In the genomic region with DNA sequence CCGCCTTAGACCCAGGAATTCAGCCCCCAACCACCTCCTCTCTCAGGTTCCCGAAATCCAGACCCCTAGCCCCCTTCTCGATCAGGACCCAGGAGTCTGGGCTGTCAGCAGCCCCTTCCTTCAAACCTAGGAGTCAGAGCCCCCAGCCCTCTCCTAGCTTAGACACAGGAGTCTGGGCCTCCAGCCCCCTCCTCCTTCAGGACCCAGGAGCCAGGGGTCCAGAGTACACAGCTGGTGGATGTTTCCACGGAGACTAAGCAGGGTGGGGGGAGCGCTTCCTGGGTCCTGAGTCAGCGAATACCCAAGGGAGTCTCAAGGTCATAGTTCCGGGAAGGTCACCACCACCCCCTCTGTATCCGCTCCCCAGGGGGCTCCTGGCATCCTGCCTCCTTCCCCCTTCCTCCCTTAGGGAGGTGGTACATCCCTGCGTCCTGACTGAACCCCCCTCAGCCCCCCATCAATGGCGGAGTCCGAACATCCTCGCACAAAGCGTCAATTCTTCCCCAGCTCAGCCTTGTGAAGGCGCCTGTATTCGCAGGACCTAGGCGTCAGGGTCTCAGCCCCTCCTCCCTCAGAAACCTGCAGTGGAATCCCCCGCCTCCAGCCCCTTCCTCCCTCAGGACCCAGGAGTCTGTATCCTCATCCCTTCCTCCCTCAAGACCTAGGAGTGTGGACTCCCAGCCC, we compare ENCODE assay signal across 12 cellular contexts. TPM values are rescaled to one million over a fixed set of nuclear protein-coding genes. Genes with fewer than 3 reads are reported as not detected.
DNase-seq lines count a peak whose midpoint lies in the region; ATAC-seq, FAIRE-seq and TF ChIP-seq lines count a peak whose summit lies in the region.
"Had no signal": no experiment of that assay in that cellular context is flagged by ENCODE, and none has a peak within 500 bp of the region (broad histone marks: within the 10 kb centered on the region; RNA-seq: fewer than 3 reads in every experiment).

No MANE protein-coding gene starts in this region.

- TF ChIP-seq POLR2A in GM12878 (IDR thresholded peaks at IDR 0.05; ENCODE audit: low read depth, low read length) (no peak), lower leg skin (IDR thresholded peaks at IDR 0.05) (no peak)

- intact Hi-C loops in GM12878 (cut with micrococcal nuclease; ENCODE audit: unreplicated experiment) (no loop called here), lower leg skin (cut with DNase I; ENCODE audit: low total_unique reads) (no loop called here)

- ATAC-seq in GM12878 (no peak), HG02588 (IDR thresholded peaks at IDR 0.05; ENCODE audit: unreplicated experiment) (no peak)
- ATAC-seq: activated CD8-positive, alpha-beta T cell treated with anti-CD3 and anti-CD28 coated beads, Interleukin-2, amount 10 ng/mL, durations not matched to agents 7 days and 5 days; body of pancreas had no signal

- TF ChIP-seq RAD21 in GM12878 (IDR thresholded peaks at IDR 0.05; ENCODE audit: insufficient read depth, low read depth, low read length) = no peak

- POLR2A ChIA-PET in GM12878 (lab: Charles Lee) = no interaction called here

- H4K20me1 ChIP-seq in GM12878 (ENCODE audit: control insufficient read depth, insufficient read depth) = no peaks in the 10 kb centered on the region

- no peak overlapping the region for H3K27ac ChIP-seq in GM12878 (ENCODE audit: control insufficient read depth, insufficient read depth)
- H3K27ac ChIP-seq: body of pancreas had no signal

- CTCF ChIA-PET in GM12878 (lab: Yijun Ruan, JAX) = interaction anchor here (1.6 kb wide), 1 partner anchor 115 kb away, joined by 4 read pairs; no protein-coding TSS in a partner anchor

- no peak overlapping the region for H3K4me2 ChIP-seq in GM12878 (ENCODE audit: control insufficient read depth, insufficient read depth)

- H3K79me2 ChIP-seq in GM12878 (ENCODE audit: control insufficient read depth, insufficient read depth, low read length) = no peaks in the 10 kb centered on the region

- H3K27me3 ChIP-seq in H7 (ENCODE audit: control insufficient read depth, insufficient read depth, low read length) (peaks cover 35% of the 10 kb centered on the region), GM12878 (replicated peaks in 1 of 2; ENCODE audit: control insufficient read depth in 2 of 2, insufficient read depth in 2 of 2, low read length in 1 of 2) (peaks cover 8 to 11% of the 10 kb centered on the region in 2 experiments)
- H3K27me3 ChIP-seq: body of pancreas had no signal

- H3K36me3 ChIP-seq in H7 (replicated peaks; ENCODE audit: control insufficient read depth, insufficient read depth, low read length) (no peaks in the 10 kb centered on the region), GM12878 (ENCODE audit: control insufficient read depth in 2 of 2, insufficient read depth in 2 of 2, low read length in 1 of 2) (no peaks in the 10 kb centered on the region)

- H3K9me3 ChIP-seq in GM12878 (replicated peaks; ENCODE audit: control insufficient read depth, insufficient read depth, low read length) = no peaks in the 10 kb centered on the region
- H3K9me3 ChIP-seq: body of pancreas had no signal

- H3K4me3 ChIP-seq in H7 (ENCODE audit: insufficient read depth, low read depth, low read length) = peak overlapping the region; percentile 53
- no peak overlapping the region for H3K4me3 ChIP-seq in GM12878
- H3K4me3 ChIP-seq in iPS-11a (ENCODE audit: low read depth, low read length) = peak overlapping the region; percentile 38
- no peak overlapping the region for H3K4me3 ChIP-seq in lower leg skin (ENCODE audit: low read depth, poor library complexity, severe bottlenecking)
- H3K4me3 ChIP-seq: body of pancreas had no signal

- under 1% methylated on average over 17 of the region's 17 CpGs for WGBS in GM12878 (ENCODE audit: insufficient coverage, insufficient replicate concordance, low lambda C conversion rate, missing lambda C conversion rate)
- WGBS in lower leg skin, 2 donors = 45 to 47% methylated on average over 17 of the region's 17 CpGs

- SMC1A ChIA-PET in GM12878 (lab: Charles Lee; ENCODE audit: uncharacterized antibody, unreplicated experiment) = no interaction called here

- H3K9ac ChIP-seq in GM12878 (ENCODE audit: control insufficient read depth, insufficient read depth, low read length) = no peak overlapping the region

- H2AFZ ChIP-seq in GM12878 (ENCODE audit: control insufficient read depth, low read depth, low read length) = no peak overlapping the region; the same call in 1 of the 2 replicates

- TF ChIP-seq EP300 in GM12878 (IDR thresholded peaks at IDR 0.05; ENCODE audit: borderline replicate concordance in 1 of 2, control insufficient read depth in 1 of 2, low read depth in 2 of 2, low read length in 2 of 2) = no peak

- TF ChIP-seq CTCF in GM12878 (IDR thresholded peaks at IDR 0.05 in 2 of 3, conservative IDR thresholded peaks at IDR 0.05 in 1 of 3; ENCODE audit: control insufficient read depth in 2 of 3, extremely low read depth in 1 of 3, insufficient read depth in 1 of 3, low read depth in 3 of 3, low read length in 3 of 3) = no peak
- no peak for TF ChIP-seq CTCF in lower leg skin (IDR thresholded peaks at IDR 0.05)

- no TSS peak for BruUV-seq in GM12878 (replicated peaks; lab: Mats Ljungman, UMichigan)

- RAD21 ChIA-PET in GM12878 (lab: Charles Lee; ENCODE audit: unreplicated experiment) = no interaction called here

- H3K4me1 ChIP-seq in GM12878 (ENCODE audit: control insufficient read depth, insufficient read depth, low read length) = peaks cover 5% of the 10 kb centered on the region

- no peak for FAIRE-seq in GM12878 (lab: Jason Lieb, UNC)

- DNase-seq in H7 (peak; percentile 69), GM12878 (ENCODE audit: low read depth, low spot score) (no peak), retina (peak; percentile 83), NAMALWA (ENCODE audit: low spot score) (no peak), T1000 (lab: John Stamatoyannopoulos, UW) (no peak), lower leg skin (ENCODE audit: low spot score in 2 of 2) (no peak)
- DNase-seq: activated CD8-positive, alpha-beta T cell treated with anti-CD3 and anti-CD28 coated beads, Interleukin-2, amount 10 ng/mL, durations not matched to agents 7 days and 5 days; DND-41 had no signal

- in situ Hi-C loops in GM12878 (cut with MboI) = no loop called here

RNA-seq across cellular contexts. Expression of gene CADM4, which starts 4.6 kb away (rescaled TPM):
- 9.9 and 12.3 TPM in 2 replicates for total RNA-seq in H7 (2014; rRNA removed; shearing (Covaris generic))
- total RNA-seq in GM12878 (2013; cell fraction: nucleolus; rRNA removed) = not detected in 2 replicates
- 0.05 and 0.11 TPM in 2 replicates for total RNA-seq in GM12878 (2014; rRNA removed)
- total RNA-seq in GM12878 (2014; rRNA removed; fragmentation: Illumina TruSeq; extraction: Trizol) = 0.09 TPM in 1 of 2 replicates, not detected in the other
- total RNA-seq in GM12878 (2021) = 0.11 TPM in 1 of 2 replicates, not detected in the other
- polyA plus RNA-seq in GM12878 (2011; ENCODE audit: low read depth) = not detected
- not detected in 2 replicates for polyA plus RNA-seq in GM12878 (2011; rRNA removed)
- polyA plus RNA-seq in GM12878 (2011; cell fraction: cytosol; rRNA removed) = 0.07 TPM in 1 of 2 replicates, not detected in the other
- polyA plus RNA-seq in GM12878 (2011; cell fraction: nucleus; rRNA removed) = 0.06 TPM in 2 replicates
- 0.18 and 0.20 TPM in 2 replicates for polyA plus RNA-seq in GM12878 (2012)
- 0.04 TPM in 1 of 2 replicates, not detected in the other for polyA plus RNA-seq in GM12878 (2014; fragmentation: Illumina TruSeq; extraction: Trizol)
- polyA plus RNA-seq in GM12878 (2014; fragmentation: Nextera tagmentation; extraction: Ambion mirVana) = not detected
- 0.06 TPM in 1 of 2 replicates, not detected in the other for polyA plus RNA-seq in GM12878 (2014; rRNA removed)
- under 1 TPM; 0.08 to 0.12 TPM for polyA plus RNA-seq in GM12878 (2016; fragmentation: Nextera tagmentation; extraction: Ambion mirVana)
- 0.10 TPM in 1 of 2 replicates, not detected in the other for polyA minus RNA-seq in GM12878 (2011; rRNA and poly(A)+ RNA removed)
- polyA minus RNA-seq in GM12878 (2011; cell fraction: cytosol; rRNA and poly(A)+ RNA removed) = not detected in 2 replicates
- not detected in 2 replicates for polyA minus RNA-seq in GM12878 (2011; cell fraction: nucleus; rRNA and poly(A)+ RNA removed)
- 10 to 100 TPM; 22.3 to 56.0 (median 29.6) TPM for total RNA-seq in lower leg skin

RNA-seq across cellular contexts. Expression of gene ZNF428, which starts 15.6 kb away (rescaled TPM):
- 59.0 and 70.5 TPM in 2 replicates for total RNA-seq in H7 (2014; rRNA removed; shearing (Covaris generic))
- total RNA-seq in GM12878 (2013; cell fraction: nucleolus; rRNA removed) = 4.3 and 5.2 TPM in 2 replicates
- total RNA-seq in GM12878 (2014; rRNA removed) (49.8 and 56.1 TPM in 2 replicates), GM12878 (2014; rRNA removed; fragmentation: Illumina TruSeq; extraction: Trizol) (13.8 and 17.5 TPM in 2 replicates), GM12878 (2021) (47.6 and 48.5 TPM in 2 replicates), lower leg skin (10 to 100 TPM in 3 of 4 donors, 1 to 10 TPM in 1; 5.3 to 27.3 (median 15.1) TPM)
- 4.1 TPM for polyA plus RNA-seq in GM12878 (2011; ENCODE audit: low read depth)
- polyA plus RNA-seq in GM12878 (2011; rRNA removed) (8.8 and 13.9 TPM in 2 replicates), GM12878 (2014; fragmentation: Illumina TruSeq; extraction: Trizol) (3.2 and 10.6 TPM in 2 replicates), GM12878 (2014; fragmentation: Nextera tagmentation; extraction: Ambion mirVana) (under 1 TPM; 0.27 to 0.38 TPM), GM12878 (2014; rRNA removed) (57.8 and 62.8 TPM in 2 replicates), GM12878 (2016; fragmentation: Nextera tagmentation; extraction: Ambion mirVana) (10 to 100 TPM; 23.3 to 24.9 TPM)
- polyA plus RNA-seq in GM12878 (2011; cell fraction: cytosol; rRNA removed) = 17.0 and 29.4 TPM in 2 replicates
- polyA plus RNA-seq in GM12878 (2011; cell fraction: nucleus; rRNA removed) = 12.4 and 19.1 TPM in 2 replicates
- polyA plus RNA-seq in GM12878 (2012) = 17.8 and 26.2 TPM in 2 replicates
- polyA minus RNA-seq in GM12878 (2011; rRNA and poly(A)+ RNA removed) = 1.8 and 4.9 TPM in 2 replicates
- polyA minus RNA-seq in GM12878 (2011; cell fraction: cytosol; rRNA and poly(A)+ RNA removed) = 5.3 and 7.1 TPM in 2 replicates
- 3.7 and 6.2 TPM in 2 replicates for polyA minus RNA-seq in GM12878 (2011; cell fraction: nucleus; rRNA and poly(A)+ RNA removed)

RNA-seq across cellular contexts. Expression of gene SRRM5, which starts 23.1 kb away (rescaled TPM):
- 0.21 and 0.26 TPM in 2 replicates for total RNA-seq in H7 (2014; rRNA removed; shearing (Covaris generic))
- total RNA-seq in GM12878 (2013; cell fraction: nucleolus; rRNA removed) = 0.83 and 1.2 TPM in 2 replicates
- 0.06 and 0.11 TPM in 2 replicates for total RNA-seq in GM12878 (2014; rRNA removed)
- total RNA-seq in GM12878 (2014; rRNA removed; fragmentation: Illumina TruSeq; extraction: Trizol) = 0.18 TPM in 2 replicates
- total RNA-seq in GM12878 (2021) = 0.08 and 0.19 TPM in 2 replicates
- not detected for polyA plus RNA-seq in GM12878 (2011; ENCODE audit: low read depth)
- 0.11 TPM in 1 of 2 replicates, not detected in the other for polyA plus RNA-seq in GM12878 (2011; rRNA removed)
- polyA plus RNA-seq in GM12878 (2011; cell fraction: cytosol; rRNA removed) = 0.07 and 0.10 TPM in 2 replicates
- 0.25 and 0.33 TPM in 2 replicates for polyA plus RNA-seq in GM12878 (2011; cell fraction: nucleus; rRNA removed)
- 0.21 and 0.31 TPM in 2 replicates for polyA plus RNA-seq in GM12878 (2012)
- polyA plus RNA-seq in GM12878 (2014; fragmentation: Illumina TruSeq; extraction: Trizol) = 0.16 and 0.31 TPM in 2 replicates
- polyA plus RNA-seq in GM12878 (2014; fragmentation: Nextera tagmentation; extraction: Ambion mirVana) = not detected
- 0.32 and 0.43 TPM in 2 replicates for polyA plus RNA-seq in GM12878 (2014; rRNA removed)
- under 1 TPM; 0.37 to 0.38 TPM for polyA plus RNA-seq in GM12878 (2016; fragmentation: Nextera tagmentation; extraction: Ambion mirVana)
- polyA minus RNA-seq in GM12878 (2011; rRNA and poly(A)+ RNA removed) = 0.05 TPM in 1 of 2 replicates, not detected in the other
- not detected in 2 replicates for polyA minus RNA-seq in GM12878 (2011; cell fraction: cytosol; rRNA and poly(A)+ RNA removed)
- 0.12 and 0.29 TPM in 2 replicates for polyA minus RNA-seq in GM12878 (2011; cell fraction: nucleus; rRNA and poly(A)+ RNA removed)
- total RNA-seq in lower leg skin = under 1 TPM; 0.15 to 0.27 (median 0.17) TPM
- total RNA-seq: urinary bladder had no signal

RNA-seq across cellular contexts. Expression of gene PLAUR, which starts 35.0 kb away (rescaled TPM):
- total RNA-seq in H7 (2014; rRNA removed; shearing (Covaris generic)) = 16.9 and 31.0 TPM in 2 replicates
- total RNA-seq in GM12878 (2013; cell fraction: nucleolus; rRNA removed) = 14.1 and 16.0 TPM in 2 replicates
- 19.3 and 21.6 TPM in 2 replicates for total RNA-seq in GM12878 (2014; rRNA removed)
- 9.4 and 10.5 TPM in 2 replicates for total RNA-seq in GM12878 (2014; rRNA removed; fragmentation: Illumina TruSeq; extraction: Trizol)
- total RNA-seq in GM12878 (2021) = 10.6 and 15.3 TPM in 2 replicates
- 2.4 TPM for polyA plus RNA-seq in GM12878 (2011; ENCODE audit: low read depth)
- polyA plus RNA-seq in GM12878 (2011; rRNA removed) = 3.3 and 7.4 TPM in 2 replicates
- 9.3 and 9.6 TPM in 2 replicates for polyA plus RNA-seq in GM12878 (2011; cell fraction: cytosol; rRNA removed)
- polyA plus RNA-seq in GM12878 (2011; cell fraction: nucleus; rRNA removed) = 12.1 and 12.8 TPM in 2 replicates
- 3.6 and 5.5 TPM in 2 replicates for polyA plus RNA-seq in GM12878 (2012)
- polyA plus RNA-seq in GM12878 (2014; fragmentation: Illumina TruSeq; extraction: Trizol) = 6.5 and 10.5 TPM in 2 replicates
- 1 to 10 TPM; 6.5 to 6.7 TPM for polyA plus RNA-seq in GM12878 (2014; fragmentation: Nextera tagmentation; extraction: Ambion mirVana)
- polyA plus RNA-seq in GM12878 (2014; rRNA removed) = 10.9 and 14.4 TPM in 2 replicates
- polyA plus RNA-seq in GM12878 (2016; fragmentation: Nextera tagmentation; extraction: Ambion mirVana) = 1 to 10 TPM; 8.8 to 10.0 TPM
- polyA minus RNA-seq in GM12878 (2011; rRNA and poly(A)+ RNA removed) = 9.3 and 13.3 TPM in 2 replicates
- 3.9 and 4.0 TPM in 2 replicates for polyA minus RNA-seq in GM12878 (2011; cell fraction: cytosol; rRNA and poly(A)+ RNA removed)
- polyA minus RNA-seq in GM12878 (2011; cell fraction: nucleus; rRNA and poly(A)+ RNA removed) = 3.3 and 8.8 TPM in 2 replicates
- total RNA-seq in lower leg skin = 10 to 100 TPM in 1 of 4 donors, 1 to 10 TPM in 3; 4.1 to 11.1 (median 9.0) TPM

RNA-seq across cellular contexts. Expression of gene ZNF576, which starts 38.6 kb away (rescaled TPM):
- 12.3 and 18.6 TPM in 2 replicates for total RNA-seq in H7 (2014; rRNA removed; shearing (Covaris generic))
- 17.9 and 19.3 TPM in 2 replicates for total RNA-seq in GM12878 (2013; cell fraction: nucleolus; rRNA removed)
- total RNA-seq in GM12878 (2014; rRNA removed) (12.6 and 13.4 TPM in 2 replicates), GM12878 (2014; rRNA removed; fragmentation: Illumina TruSeq; extraction: Trizol) (8.6 and 9.6 TPM in 2 replicates), GM12878 (2021) (17.9 and 18.8 TPM in 2 replicates), lower leg skin (10 to 100 TPM in 3 of 4 donors, 1 to 10 TPM in 1; 4.8 to 16.8 (median 14.3) TPM)
- 2.4 TPM for polyA plus RNA-seq in GM12878 (2011; ENCODE audit: low read depth)
- polyA plus RNA-seq in GM12878 (2011; rRNA removed) (4.9 and 8.1 TPM in 2 replicates), GM12878 (2014; fragmentation: Illumina TruSeq; extraction: Trizol) (3.6 and 7.4 TPM in 2 replicates), GM12878 (2014; fragmentation: Nextera tagmentation; extraction: Ambion mirVana) (10 to 100 TPM; 13.2 to 15.2 TPM), GM12878 (2014; rRNA removed) (18.5 and 18.6 TPM in 2 replicates), GM12878 (2016; fragmentation: Nextera tagmentation; extraction: Ambion mirVana) (10 to 100 TPM; 29.5 to 29.8 TPM)
- polyA plus RNA-seq in GM12878 (2011; cell fraction: cytosol; rRNA removed) = 13.8 and 22.0 TPM in 2 replicates
- 15.1 and 16.6 TPM in 2 replicates for polyA plus RNA-seq in GM12878 (2011; cell fraction: nucleus; rRNA removed)
- polyA plus RNA-seq in GM12878 (2012) = 8.5 and 9.0 TPM in 2 replicates
- polyA minus RNA-seq in GM12878 (2011; rRNA and poly(A)+ RNA removed) = 9.4 and 16.7 TPM in 2 replicates
- polyA minus RNA-seq in GM12878 (2011; cell fraction: cytosol; rRNA and poly(A)+ RNA removed) = 3.5 and 4.7 TPM in 2 replicates
- polyA minus RNA-seq in GM12878 (2011; cell fraction: nucleus; rRNA and poly(A)+ RNA removed) = 13.3 and 23.2 TPM in 2 replicates

Comparison
In these comparisons a context has a peak if more than half of its experiments do, and no peak if none do; other contexts are left out.
1. DNase-seq: peak in H7 (single experiment) and retina (single experiment); none in GM12878 (single experiment), NAMALWA (single experiment), T1000 (single experiment) and lower leg skin (0 of 2).
2. H3K4me3 ChIP-seq: peak in H7 (single experiment) and iPS-11a (single experiment); none in GM12878 (single experiment) and lower leg skin (single experiment).